Comparison of ENCODE assay signal across 9 cellular contexts in the genomic region with DNA sequence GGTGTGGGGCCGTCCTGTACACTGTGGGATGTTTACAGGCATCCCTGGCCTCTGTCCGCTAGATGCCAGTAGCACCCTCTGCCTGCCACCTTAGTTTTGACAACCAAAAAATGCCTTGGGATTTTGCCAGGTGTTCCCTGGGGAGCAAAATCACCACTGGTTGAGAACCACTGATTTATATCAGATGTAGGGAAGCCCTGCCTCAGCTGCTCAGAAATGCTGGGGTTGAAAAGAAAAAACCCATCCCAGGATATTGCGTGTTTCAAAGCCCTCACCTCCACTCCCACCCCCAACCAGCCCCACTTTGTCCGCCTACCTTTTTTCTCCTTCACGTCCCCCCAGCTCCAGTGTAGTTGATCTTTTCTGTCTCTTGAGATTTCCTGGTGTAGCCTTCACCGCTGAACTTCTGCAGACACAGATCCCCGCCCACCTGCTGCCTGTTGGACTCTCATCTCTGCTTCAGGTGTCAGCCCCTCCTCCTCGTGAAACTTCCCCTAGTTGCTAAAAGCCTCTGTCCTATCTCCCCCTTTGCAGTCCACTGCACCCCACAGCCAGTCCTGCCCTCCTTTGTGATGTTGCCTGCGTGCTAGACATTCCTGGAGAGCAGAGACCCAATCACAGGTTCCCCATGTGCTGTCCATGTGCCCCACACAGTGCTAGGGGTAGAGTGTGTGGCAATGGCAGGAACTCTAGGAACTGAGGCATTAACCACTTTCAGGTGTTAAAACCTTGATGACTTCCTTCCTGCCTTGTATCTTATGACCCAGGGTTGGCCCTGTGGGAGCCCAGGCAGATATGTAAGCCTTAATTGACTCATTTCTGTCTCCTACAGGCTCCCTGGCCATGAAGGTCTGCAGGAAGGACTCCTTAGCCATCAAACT.
DNase-seq lines count a peak whose midpoint lies in the region; ATAC-seq, FAIRE-seq and TF ChIP-seq lines count a peak whose summit lies in the region.
"Had no signal": no experiment of that assay in that cellular context is flagged by ENCODE, and none has a peak within 500 bp of the region (broad histone marks: within the 10 kb centered on the region; RNA-seq: fewer than 3 reads in every experiment).

No MANE protein-coding gene starts in this region.

- H3K27ac Mint-ChIP-seq in activated CD8-positive, alpha-beta T cell treated with anti-CD3 and anti-CD28 coated beads for 36 hours = peak overlapping the region; percentile 80
- no peak overlapping the region for H3K27ac Mint-ChIP-seq in endothelial cell (ENCODE audit: unreplicated experiment)

- peak; percentile 96 for FAIRE-seq in GM19239 (lab: Jason Lieb, UNC)

- no peaks in the 10 kb centered on the region for H3K36me3 ChIP-seq in parathyroid adenoma (ENCODE audit: control insufficient read depth, insufficient read depth, low read length)

- no peaks in the 10 kb centered on the region for H3K9me3 Mint-ChIP-seq in activated CD8-positive, alpha-beta T cell treated with anti-CD3 and anti-CD28 coated beads for 36 hours
- no peaks in the 10 kb centered on the region for H3K9me3 Mint-ChIP-seq in endothelial cell (ENCODE audit: unreplicated experiment)

- no peak overlapping the region for H3K9ac ChIP-seq in parathyroid adenoma

- H3K36me3 Mint-ChIP-seq in activated CD8-positive, alpha-beta T cell treated with anti-CD3 and anti-CD28 coated beads for 36 hours (ENCODE audit: low read depth) = no peaks in the 10 kb centered on the region
- H3K36me3 Mint-ChIP-seq in endothelial cell (ENCODE audit: low read depth, unreplicated experiment) = peaks cover 24% of the 10 kb centered on the region

- H2AFZ ChIP-seq in parathyroid adenoma = peak overlapping the region; percentile 33

- DNase-seq in EL = peak; percentile 17
- DNase-seq in GM19239 (ENCODE audit: insufficient read length, low spot score) = peak; percentile 48
- DNase-seq in activated CD8-positive, alpha-beta T cell treated with anti-CD3 and anti-CD28 coated beads for 36 hours = peak; percentile 83
- DNase-seq in endothelial cell (ENCODE audit: low spot score) = no peak
- DNase-seq in SKM-1 (lab: John Stamatoyannopoulos, UW; ENCODE audit: unreplicated experiment) = no peak
- no peak for DNase-seq in C1 segment of cervical spinal cord (lab: John Stamatoyannopoulos, UW)

- no peak overlapping the region for H3K4me2 ChIP-seq in parathyroid adenoma (ENCODE audit: low read length)

- TF ChIP-seq CTCF in activated CD8-positive, alpha-beta T cell treated with anti-CD3 and anti-CD28 coated beads for 36 hours (IDR thresholded peaks at IDR 0.05) = no peak
- TF ChIP-seq CTCF in parathyroid adenoma (IDR thresholded peaks at IDR 0.05) = peak; percentile 50
- TF ChIP-seq CTCF in endothelial cell (IDR thresholded peaks at IDR 0.05; ENCODE audit: unreplicated experiment) = no peak

- H3K27ac ChIP-seq in parathyroid adenoma = no peak overlapping the region

- H3K4me1 ChIP-seq in parathyroid adenoma = no peaks in the 10 kb centered on the region

- no peaks in the 10 kb centered on the region for H3K9me3 ChIP-seq in parathyroid adenoma (ENCODE audit: control insufficient read depth, low read length)

- no peak overlapping the region for H3K4me3 ChIP-seq in parathyroid adenoma (ENCODE audit: low read depth, low read length)
- H3K4me3 ChIP-seq: lung had no signal

- H3K4me1 Mint-ChIP-seq in activated CD8-positive, alpha-beta T cell treated with anti-CD3 and anti-CD28 coated beads for 36 hours (ENCODE audit: low read depth) = peaks cover 18% of the 10 kb centered on the region
- peaks cover 18% of the 10 kb centered on the region for H3K4me1 Mint-ChIP-seq in endothelial cell (ENCODE audit: unreplicated experiment)

- intact Hi-C loops in activated CD8-positive, alpha-beta T cell treated with anti-CD3 and anti-CD28 coated beads for 36 hours (cut with micrococcal nuclease) = no loop called here

- peak overlapping the region; percentile 26 for H3K4me3 Mint-ChIP-seq in activated CD8-positive, alpha-beta T cell treated with anti-CD3 and anti-CD28 coated beads for 36 hours
- H3K4me3 Mint-ChIP-seq in endothelial cell (ENCODE audit: unreplicated experiment) = no peak overlapping the region

- no peaks in the 10 kb centered on the region for H3K79me2 ChIP-seq in parathyroid adenoma

- peaks cover 1% of the 10 kb centered on the region for H3K27me3 Mint-ChIP-seq in activated CD8-positive, alpha-beta T cell treated with anti-CD3 and anti-CD28 coated beads for 36 hours
- peaks cover 2% of the 10 kb centered on the region for H3K27me3 Mint-ChIP-seq in endothelial cell (ENCODE audit: unreplicated experiment)

- CTCF ChIA-PET in activated CD8-positive, alpha-beta T cell treated with anti-CD3 and anti-CD28 coated beads for 36 hours (lab: Charles Lee) = interaction anchor here (0.9 to 1.2 kb wide), 2 partner anchors 13 to 35 kb away, joined by 3 to 4 read pairs; no protein-coding TSS in a partner anchor

- H3K27me3 ChIP-seq in parathyroid adenoma (ENCODE audit: control insufficient read depth, insufficient read depth, low read length) = no peaks in the 10 kb centered on the region

- POLR2A ChIA-PET in activated CD8-positive, alpha-beta T cell treated with anti-CD3 and anti-CD28 coated beads for 36 hours (lab: Charles Lee) = no interaction called here

- peak; percentile 91 for ATAC-seq in HG03159 (IDR thresholded peaks at IDR 0.05; ENCODE audit: unreplicated experiment)
- ATAC-seq in activated CD8-positive, alpha-beta T cell treated with anti-CD3 and anti-CD28 coated beads for 36 hours = peak; percentile 94

Comparison
In these comparisons a context has a peak if more than half of its experiments do, and no peak if none do; other contexts are left out.
1. DNase-seq: peak in EL (single experiment), GM19239 (single experiment) and activated CD8-positive, alpha-beta T cell treated with anti-CD3 and anti-CD28 coated beads for 36 hours (single experiment); none in endothelial cell (single experiment), SKM-1 (single experiment) and C1 segment of cervical spinal cord (0 of 14).